ENCODE assay signal across 8 cellular contexts in the genomic region with DNA sequence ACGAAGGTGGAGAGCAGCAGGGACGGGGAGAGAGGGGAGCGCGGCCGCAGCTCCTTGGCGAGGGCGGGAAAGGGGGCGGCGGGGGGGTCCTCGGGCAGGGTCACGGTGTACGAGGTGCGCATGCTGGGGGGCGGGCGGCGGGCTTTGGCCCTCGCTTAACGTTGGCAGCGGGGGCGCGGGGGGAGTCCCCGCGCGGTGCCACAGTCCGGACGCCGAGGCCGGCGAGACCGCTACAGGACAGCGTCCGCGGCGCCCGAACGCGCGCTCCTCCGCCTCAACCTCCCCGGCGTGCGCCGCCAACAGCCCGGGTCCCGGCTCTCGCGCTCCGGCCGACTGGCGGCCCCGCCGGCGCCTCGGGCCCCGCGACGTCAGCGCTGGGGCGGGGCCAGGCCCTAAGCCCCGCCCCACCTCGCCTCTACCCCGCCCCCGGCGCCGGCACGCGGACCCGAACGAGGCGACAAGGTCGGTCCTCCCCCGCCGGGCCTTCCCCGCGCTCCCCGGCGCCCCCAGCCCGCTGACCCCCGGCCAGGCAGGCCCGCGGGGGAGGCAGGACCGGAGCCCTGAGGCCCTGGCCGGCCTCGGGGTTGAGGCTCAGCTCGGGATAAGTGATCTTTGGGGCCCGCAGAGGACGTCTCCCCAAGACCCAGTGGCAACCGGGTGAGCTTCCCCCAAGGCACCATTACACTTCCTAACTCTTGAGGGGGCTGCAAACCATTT. TPM values are rescaled to one million over a fixed set of nuclear protein-coding genes. Genes with fewer than 3 reads are reported as not detected.
DNase-seq lines count a peak whose midpoint lies in the region; FAIRE-seq and TF ChIP-seq lines count a peak whose summit lies in the region.

No MANE protein-coding gene starts in this region.

- FAIRE-seq in frontal cortex (lab: Jason Lieb, UNC), result no peak

- no peak overlapping the region for H3K9ac ChIP-seq in NT2/D1 (ENCODE audit: insufficient read length, low read depth)

- no peaks in the 10 kb centered on the region for H3K9me3 ChIP-seq in NT2/D1 (ENCODE audit: insufficient read depth, low read length)
- no peaks in the 10 kb centered on the region for H3K9me3 ChIP-seq in neuron (ENCODE audit: low read length)
- H3K9me3 ChIP-seq in tibial artery, result no peaks in the 10 kb centered on the region

- peaks cover 24% of the 10 kb centered on the region for H3K27me3 ChIP-seq in NT2/D1 (ENCODE audit: insufficient read depth, insufficient read length)
- peaks cover 34% of the 10 kb centered on the region for H3K27me3 ChIP-seq in neuron (ENCODE audit: insufficient read depth, low read length)
- H3K27me3 ChIP-seq in tibial artery, result no peaks in the 10 kb centered on the region

- H3K4me1 ChIP-seq in NT2/D1 (ENCODE audit: insufficient read depth, insufficient read length) (peaks cover 24% of the 10 kb centered on the region), neuron (ENCODE audit: insufficient read depth, low read length) (peaks cover 25% of the 10 kb centered on the region), tibial artery (peaks cover 3 to 87% (median 69%) of the 10 kb centered on the region in 4 donors)

- H3K4me3 ChIP-seq in NT2/D1 (ENCODE audit: insufficient read length, low read depth), result peak overlapping the region; percentile 15
- H3K4me3 ChIP-seq in neuron (ENCODE audit: low read length), result peak overlapping the region; percentile 31
- H3K4me3 ChIP-seq in tibial artery, result peak overlapping the region; percentile 56 to 58

- peak overlapping the region; percentile 78 to 84 for H3K27ac ChIP-seq in tibial artery

- no peak overlapping the region for H2AFZ ChIP-seq in neuron (ENCODE audit: low read depth, low read length)

- DNase-seq in NCI-H2029 (lab: John Stamatoyannopoulos, UW) (peak; percentile 19), NCI-H2029 treated with DMSO at 0.1 percent for 48 hours (lab: John Stamatoyannopoulos, UW) (no peak), NT2/D1 (ENCODE audit: low read depth, low spot score) (no peak), frontal cortex (ENCODE audit: low spot score in 2 of 2) (peak; percentile 84 to 87), tibial artery (peak in 1 of 2 donors; percentile 74), H4 (ENCODE audit: low spot score) (no peak)
- DNase-seq in activated effector memory CD4-positive, alpha-beta T cell treated with anti-CD3 and anti-CD28 coated beads, Interleukin-2, amount 50 U/mL, for 16 hours, result peak; percentile 85

- H3K36me3 ChIP-seq in NT2/D1 (ENCODE audit: insufficient read depth, insufficient read length, low read length) (peaks cover 8% of the 10 kb centered on the region), neuron (ENCODE audit: insufficient read depth, low read length) (peaks cover under 1% of the 10 kb centered on the region), tibial artery (peaks cover 0 to 8% (median 3%) of the 10 kb centered on the region in 3 donors)

- TF ChIP-seq CTCF in tibial artery (IDR thresholded peaks at IDR 0.05), result no peak

- intact Hi-C loops in tibial artery (cut with DNase I; ENCODE audit: low total_unique reads), result no loop called here

RNA-seq across cellular contexts. Expression of a gene that starts 17.5 kb away (rescaled TPM):
- total RNA-seq in frontal cortex, result 2.4 TPM
- 0.21 and 0.29 TPM in 2 replicates for total RNA-seq in H4 (2014; rRNA removed; shearing (Covaris generic))

RNA-seq across cellular contexts. Expression of a gene that starts 17.5 kb away (rescaled TPM):
- not detected for total RNA-seq in frontal cortex
- total RNA-seq in H4 (2014; rRNA removed; shearing (Covaris generic)), result not detected in 2 replicates

RNA-seq across cellular contexts. Expression of a gene that starts 23.3 kb away (rescaled TPM):
- 2.4 TPM for total RNA-seq in frontal cortex
- not detected in 2 replicates for total RNA-seq in H4 (2014; rRNA removed; shearing (Covaris generic))

RNA-seq across cellular contexts. Expression of a gene that starts 29.7 kb away (rescaled TPM):
- 2.9 TPM for total RNA-seq in frontal cortex
- 4.1 and 6.8 TPM in 2 replicates for total RNA-seq in H4 (2014; rRNA removed; shearing (Covaris generic))

RNA-seq across cellular contexts. Expression of a gene that starts 47.1 kb away (rescaled TPM):
- total RNA-seq in frontal cortex, result 11.4 TPM
- 66.0 and 88.8 TPM in 2 replicates for total RNA-seq in H4 (2014; rRNA removed; shearing (Covaris generic))

Comparison
In these comparisons a context has a peak if more than half of its experiments do, and no peak if none do; other contexts are left out.
1. DNase-seq: peak in NCI-H2029 (single experiment), activated effector memory CD4-positive, alpha-beta T cell treated with anti-CD3 and anti-CD28 coated beads, Interleukin-2, amount 50 U/mL, for 16 hours (single experiment) and frontal cortex (2 of 2); none in NCI-H2029 treated with DMSO at 0.1 percent for 48 hours (single experiment), NT2/D1 (single experiment) and H4 (single experiment).
2. Peak in every context shown above with its lines, with median percentiles within 50 percentile points of each other: H3K4me3 ChIP-seq.